Comparison of ENCODE assay signal across 7 cellular contexts in genomic region chr2:87464219-87464618, GRCh38.
DNase-seq lines count a peak whose midpoint lies in the region; ATAC-seq and TF ChIP-seq lines count a peak whose summit lies in the region.
"Not testable (repeated sequence)": the region's sequence is repeated elsewhere in the genome, so short reads cannot be mapped to it uniquely, and the experiment has no call there.

No MANE protein-coding gene starts in this region.

- POLR2A ChIA-PET in CD4-positive, alpha-beta memory T cell (lab: Charles Lee; ENCODE audit: partially characterized antibody); activated CD8-positive, alpha-beta T cell treated with anti-CD3 and anti-CD28 coated beads for 36 hours (lab: Charles Lee): not testable (repeated sequence)

- CTCF ChIA-PET in CD4-positive, alpha-beta memory T cell (lab: Charles Lee; ENCODE audit: partially characterized antibody); activated CD8-positive, alpha-beta T cell treated with anti-CD3 and anti-CD28 coated beads for 36 hours (lab: Charles Lee); activated naive CD4-positive, alpha-beta T cell treated with anti-CD3 and anti-CD28 coated beads, Interleukin-2, amount 10 ng/mL, durations not matched to agents 7 days and 5 days (lab: Charles Lee): not testable (repeated sequence)

- peaks cover 26% of the 10 kb centered on the region for H3K4me1 ChIP-seq in CD4-positive, alpha-beta memory T cell (ENCODE audit: insufficient read depth, low read length)
- not testable (repeated sequence) for H3K4me1 ChIP-seq in right lobe of liver

- TF ChIP-seq POLR2A in right lobe of liver (IDR thresholded peaks at IDR 0.05): not testable (repeated sequence)

- H3K36me3 ChIP-seq in CD4-positive, alpha-beta memory T cell (ENCODE audit: insufficient read depth, low read length); right lobe of liver: not testable (repeated sequence)

- peaks cover 12 to 38% (median 24%) of the 10 kb centered on the region in 4 donors for H3K4me1 Mint-ChIP-seq in CD4-positive, alpha-beta memory T cell
- H3K4me1 Mint-ChIP-seq in T-helper 17 cell: not testable (repeated sequence)
- peaks cover 28% of the 10 kb centered on the region for H3K4me1 Mint-ChIP-seq in activated CD8-positive, alpha-beta T cell treated with anti-CD3 and anti-CD28 coated beads for 36 hours (ENCODE audit: low read depth)
- peaks cover 52% of the 10 kb centered on the region for H3K4me1 Mint-ChIP-seq in activated naive CD4-positive, alpha-beta T cell treated with anti-CD3 and anti-CD28 coated beads, Interleukin-2, amount 10 ng/mL, durations not matched to agents 7 days and 5 days

- not testable (repeated sequence) for H3K4me3 ChIP-seq in CD4-positive, alpha-beta memory T cell (ENCODE audit: low read length in 2 of 2); choroid plexus epithelial cell (ENCODE audit: low read depth, low read length); right lobe of liver

- peak overlapping the region in 6 of 7 donors; percentile 83 to 96 (median 92) for H3K27ac Mint-ChIP-seq in CD4-positive, alpha-beta memory T cell
- H3K27ac Mint-ChIP-seq in T-helper 17 cell: peak overlapping the region; percentile 34
- peak overlapping the region; percentile 68 for H3K27ac Mint-ChIP-seq in activated CD8-positive, alpha-beta T cell treated with anti-CD3 and anti-CD28 coated beads for 36 hours
- H3K27ac Mint-ChIP-seq in activated naive CD4-positive, alpha-beta T cell treated with anti-CD3 and anti-CD28 coated beads, Interleukin-2, amount 10 ng/mL, durations not matched to agents 7 days and 5 days: peak overlapping the region; percentile 85

- 55% methylated on average over 2 of the region's 2 CpGs for WGBS in right lobe of liver (ENCODE audit: insufficient coverage, low coverage, low lambda C conversion rate, missing lambda C conversion rate)

- not testable (repeated sequence) for ATAC-seq in T-helper 17 cell; activated CD8-positive, alpha-beta T cell treated with anti-CD3 and anti-CD28 coated beads for 36 hours
- peak in 3 of 4 donors; percentile 17 to 47 (median 27) for ATAC-seq in right lobe of liver

- TF ChIP-seq CTCF in activated CD8-positive, alpha-beta T cell treated with anti-CD3 and anti-CD28 coated beads for 36 hours (IDR thresholded peaks at IDR 0.05); choroid plexus epithelial cell (conservative IDR thresholded peaks at IDR 0.05; ENCODE audit: low read depth, low read length); right lobe of liver (IDR thresholded peaks at IDR 0.05): not testable (repeated sequence)

- not testable (repeated sequence) for H3K36me3 Mint-ChIP-seq in CD4-positive, alpha-beta memory T cell; T-helper 17 cell (ENCODE audit: low read depth); activated CD8-positive, alpha-beta T cell treated with anti-CD3 and anti-CD28 coated beads for 36 hours (ENCODE audit: low read depth)
- H3K36me3 Mint-ChIP-seq in activated naive CD4-positive, alpha-beta T cell treated with anti-CD3 and anti-CD28 coated beads, Interleukin-2, amount 10 ng/mL, durations not matched to agents 7 days and 5 days: peaks cover 19% of the 10 kb centered on the region

- not testable (repeated sequence) for H3K27me3 ChIP-seq in CD4-positive, alpha-beta memory T cell (ENCODE audit: insufficient read depth, low read length); right lobe of liver

- peak in 1 of 5 donors; percentile 38 for DNase-seq in CD4-positive, alpha-beta memory T cell
- not testable (repeated sequence) for DNase-seq in T-helper 17 cell; activated CD8-positive, alpha-beta T cell treated with anti-CD3 and anti-CD28 coated beads for 36 hours; activated naive CD4-positive, alpha-beta T cell treated with anti-CD3 and anti-CD28 coated beads, Interleukin-2, amount 10 ng/mL, durations not matched to agents 7 days and 5 days; right lobe of liver
- DNase-seq in choroid plexus epithelial cell (ENCODE audit: low read depth): peak; percentile 25
- peak; percentile 22 for DNase-seq in stimulated activated CD8-positive, alpha-beta memory T cell treated with anti-CD3 and anti-CD28 coated beads, Interleukin-4, amount 100 ng/mL, for 48 hours

- H3K4me3 Mint-ChIP-seq in CD4-positive, alpha-beta memory T cell: peak overlapping the region in 4 of 8 donors; percentile 32 to 74 (median 47)
- not testable (repeated sequence) for H3K4me3 Mint-ChIP-seq in T-helper 17 cell; activated CD8-positive, alpha-beta T cell treated with anti-CD3 and anti-CD28 coated beads for 36 hours; activated naive CD4-positive, alpha-beta T cell treated with anti-CD3 and anti-CD28 coated beads, Interleukin-2, amount 10 ng/mL, durations not matched to agents 7 days and 5 days

- not testable (repeated sequence) for H3K27ac ChIP-seq in CD4-positive, alpha-beta memory T cell (ENCODE audit: low read depth, low read length); right lobe of liver

- not testable (repeated sequence) for H3K9me3 ChIP-seq in CD4-positive, alpha-beta memory T cell (ENCODE audit: control insufficient read depth in 1 of 2, low read length in 2 of 2); T-helper 17 cell (ENCODE audit: control insufficient read depth, low read length, poor library complexity, severe bottlenecking); right lobe of liver

- not testable (repeated sequence) for H3K9me3 Mint-ChIP-seq in CD4-positive, alpha-beta memory T cell; activated CD8-positive, alpha-beta T cell treated with anti-CD3 and anti-CD28 coated beads for 36 hours; activated naive CD4-positive, alpha-beta T cell treated with anti-CD3 and anti-CD28 coated beads, Interleukin-2, amount 10 ng/mL, durations not matched to agents 7 days and 5 days

- not testable (repeated sequence) for H3K27me3 Mint-ChIP-seq in CD4-positive, alpha-beta memory T cell; T-helper 17 cell; activated CD8-positive, alpha-beta T cell treated with anti-CD3 and anti-CD28 coated beads for 36 hours; activated naive CD4-positive, alpha-beta T cell treated with anti-CD3 and anti-CD28 coated beads, Interleukin-2, amount 10 ng/mL, durations not matched to agents 7 days and 5 days

- intact Hi-C loops in CD4-positive, alpha-beta memory T cell (cut with micrococcal nuclease); activated CD8-positive, alpha-beta T cell treated with anti-CD3 and anti-CD28 coated beads for 36 hours (cut with micrococcal nuclease); right lobe of liver (cut with DNase I): not testable (repeated sequence)

Comparison
In these comparisons a context has a peak if more than half of its experiments do, and no peak if none do; other contexts are left out.
1. H3K27ac Mint-ChIP-seq: peak in every context shown above with its lines; median percentile 92 in CD4-positive, alpha-beta memory T cell; 85 in activated naive CD4-positive, alpha-beta T cell treated with anti-CD3 and anti-CD28 coated beads, Interleukin-2, amount 10 ng/mL, durations not matched to agents 7 days and 5 days; 68 in activated CD8-positive, alpha-beta T cell treated with anti-CD3 and anti-CD28 coated beads for 36 hours; 34 in T-helper 17 cell.